30 cellular contexts compared by ENCODE assay signal in the genomic region with DNA sequence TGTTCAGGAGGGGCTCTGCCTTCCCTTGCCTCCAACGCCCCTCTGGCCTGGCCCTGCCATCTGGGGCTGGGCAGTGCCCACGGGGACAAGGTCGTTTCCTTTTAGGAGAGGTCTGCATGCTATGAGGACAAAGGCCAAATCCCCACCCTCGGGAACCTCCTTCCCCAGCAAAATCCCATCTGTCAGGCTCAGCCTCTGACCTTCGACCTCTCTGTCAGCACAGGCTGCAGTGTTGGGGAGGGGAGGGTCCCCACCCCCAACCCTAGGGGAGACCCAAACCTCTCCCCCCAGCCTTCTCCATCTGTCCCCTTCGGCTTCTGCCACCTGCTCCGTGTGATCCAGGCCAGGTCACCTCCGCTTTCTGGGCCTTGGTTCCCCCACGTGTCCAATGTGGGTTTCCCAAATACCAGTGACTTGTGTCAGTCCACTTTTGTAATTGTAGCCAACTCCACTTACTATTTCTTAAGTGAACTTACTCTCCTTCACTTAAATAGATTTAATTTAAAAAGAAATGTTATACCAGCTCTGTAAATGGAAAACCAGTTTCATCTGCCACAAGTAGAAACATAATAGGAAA. TPM values are rescaled to one million over a fixed set of nuclear protein-coding genes. Genes with fewer than 3 reads are reported as not detected.
DNase-seq lines count a peak whose midpoint lies in the region; ATAC-seq and TF ChIP-seq lines count a peak whose summit lies in the region.
"Had no signal": no experiment of that assay in that cellular context is flagged by ENCODE, and none has a peak within 500 bp of the region (broad histone marks: within the 10 kb centered on the region; RNA-seq: fewer than 3 reads in every experiment).

No MANE protein-coding gene starts in this region.

- H3K4me1 Mint-ChIP-seq in endothelial cell (ENCODE audit: unreplicated experiment), result peaks cover 6% of the 10 kb centered on the region
- H3K4me1 Mint-ChIP-seq: activated naive CD4-positive, alpha-beta T cell treated with anti-CD3 and anti-CD28 coated beads, Interleukin-2, amount 50 U/mL, for 24 hours; CD8-positive, alpha-beta memory T cell had no signal

- no peak overlapping the region for H3K23ac ChIP-seq in trophoblast cell (ENCODE audit: low read length)

- H3K36me3 Mint-ChIP-seq in endothelial cell (ENCODE audit: low read depth, unreplicated experiment), result no peaks in the 10 kb centered on the region
- H3K36me3 Mint-ChIP-seq: activated naive CD4-positive, alpha-beta T cell treated with anti-CD3 and anti-CD28 coated beads, Interleukin-2, amount 50 U/mL, for 24 hours; CD8-positive, alpha-beta memory T cell; naive B cell had no signal

- no peak overlapping the region for H3K4me2 ChIP-seq in trophoblast cell (ENCODE audit: low read length)
- H3K4me2 ChIP-seq: hepatocyte had no signal

- H3K4me3 ChIP-seq in trophoblast cell (ENCODE audit: low read depth, low read length) (peak overlapping the region; percentile 19), vagina (no peak overlapping the region), right cardiac atrium (ENCODE audit: low read length) (no peak overlapping the region)
- H3K4me3 ChIP-seq: esophagus squamous epithelium, hepatocyte, left lung, uterus had no signal

- no peaks in the 10 kb centered on the region for H3K36me3 ChIP-seq in trophoblast cell (ENCODE audit: control insufficient read depth in 1 of 2, insufficient read depth in 2 of 2, low read length in 2 of 2)
- no peaks in the 10 kb centered on the region for H3K36me3 ChIP-seq in vagina
- H3K36me3 ChIP-seq: esophagus squamous epithelium, left lung, uterus had no signal

- TF ChIP-seq CTCF in endothelial cell (IDR thresholded peaks at IDR 0.05; ENCODE audit: unreplicated experiment) (no peak), vagina (IDR thresholded peaks at IDR 0.05) (no peak)

- H4K8ac ChIP-seq in trophoblast cell (ENCODE audit: low read depth, low read length), result no peak overlapping the region

- H3K18ac ChIP-seq in trophoblast cell (ENCODE audit: low read length), result no peak overlapping the region

- no peak overlapping the region for H3K14ac ChIP-seq in trophoblast cell (ENCODE audit: low read length)

- H3K79me2 ChIP-seq in trophoblast cell (ENCODE audit: control insufficient read depth, insufficient read depth, low read length, poor library complexity), result no peaks in the 10 kb centered on the region
- H3K79me2 ChIP-seq: hepatocyte had no signal

- H2AFZ ChIP-seq in trophoblast cell (ENCODE audit: insufficient read depth, low read length, poor library complexity), result no peak overlapping the region
- H2AFZ ChIP-seq: hepatocyte had no signal

- H2AK5ac ChIP-seq in trophoblast cell (ENCODE audit: low read length), result no peak overlapping the region

- H2BK12ac ChIP-seq in trophoblast cell (ENCODE audit: low read length), result no peak overlapping the region

- intact Hi-C loops in vagina (cut with DNase I), result no loop called here
- intact Hi-C loops in right cardiac atrium (cut with DNase I), result no loop called here

- H3K4me3 Mint-ChIP-seq in endothelial cell (ENCODE audit: unreplicated experiment), result peak overlapping the region; percentile 12
- H3K4me3 Mint-ChIP-seq: activated naive CD4-positive, alpha-beta T cell treated with anti-CD3 and anti-CD28 coated beads, Interleukin-2, amount 50 U/mL, for 24 hours; activated T-helper 1 cell treated with anti-CD3 and anti-CD28 coated beads, Interleukin-12 subunit alpha, Interleukin-12 subunit beta, Interleukin-2, Interleukin-4 antibody, amounts not matched to agents 30 ng/mL and 10 ng/mL and 1 ng/mL, durations not matched to agents 14 hours and 24 hours and 36 hours; CD8-positive, alpha-beta memory T cell had no signal

- peaks cover 10% of the 10 kb centered on the region for H3K27me3 Mint-ChIP-seq in endothelial cell (ENCODE audit: unreplicated experiment)
- H3K27me3 Mint-ChIP-seq: activated naive CD4-positive, alpha-beta T cell treated with anti-CD3 and anti-CD28 coated beads, Interleukin-2, amount 50 U/mL, for 24 hours; CD8-positive, alpha-beta memory T cell had no signal

- no CpG with 5 or more reads among the region's 9 CpGs for WGBS in trophoblast cell (ENCODE audit: extremely low coverage, insufficient coverage, insufficient read length)
- 78% methylated on average over 9 of the region's 9 CpGs for WGBS in right cardiac atrium

- DNase-seq in activated effector memory CD4-positive, alpha-beta T cell treated with anti-CD3 and anti-CD28 coated beads, Interleukin-2, amount 50 U/mL, for 16 hours, result peak; percentile 36
- no peak for DNase-seq in activated effector memory CD4-positive, alpha-beta T cell treated with Interleukin-2 at 50 U/mL for 16 hours
- DNase-seq in endothelial cell (ENCODE audit: low spot score), result no peak
- DNase-seq in trophoblast cell, result peak in 1 of 2 donors; percentile 27
- DNase-seq in vagina (ENCODE audit: extremely low spot score in 2 of 2), result peak; percentile 62 to 72
- DNase-seq in right cardiac atrium, result no peak
- DNase-seq in NCI-H446 treated with DMSO at 0.1 percent for 48 hours (lab: John Stamatoyannopoulos, UW), result no peak
- DNase-seq: activated CD4-positive, alpha-beta T cell treated with anti-CD3 and anti-CD28 coated beads, Interleukin-2, amount 50 U/mL, for 4 hours; activated CD4-positive, CD25-positive, alpha-beta regulatory T cell; AML-193; anterior cingulate cortex; CD8-positive, alpha-beta memory T cell; esophagus squamous epithelium; foreskin melanocyte; left lung; mesendoderm; naive B cell; NCI-H1092 treated with DMSO at 0.1 percent for 48 hours; NCI-H187 treated with DMSO at 0.1 percent for 48 hours; retina; stimulated activated CD4-positive, alpha-beta T cell treated with anti-CD3 and anti-CD28 coated beads, Interleukin-2, amount 100 ng/mL, for 48 hours; SW 1271; T1000; uterus had no signal

- H3K27me3 ChIP-seq in trophoblast cell (ENCODE audit: insufficient read depth, low read length), result no peaks in the 10 kb centered on the region
- H3K27me3 ChIP-seq in vagina, result no peaks in the 10 kb centered on the region
- no peaks in the 10 kb centered on the region for H3K27me3 ChIP-seq in right cardiac atrium (ENCODE audit: control insufficient read depth, insufficient read depth)
- H3K27me3 ChIP-seq: esophagus squamous epithelium, hepatocyte, left lung, uterus had no signal

- H3K79me1 ChIP-seq in trophoblast cell (ENCODE audit: low read length), result no peaks in the 10 kb centered on the region

- no peak overlapping the region for H3K9ac ChIP-seq in trophoblast cell (ENCODE audit: low read length)

- ATAC-seq in right cardiac atrium (no peak), GM18498 (IDR thresholded peaks at IDR 0.05; ENCODE audit: unreplicated experiment) (no peak)
- ATAC-seq: left lung had no signal

- peaks cover 0 to 2% of the 10 kb centered on the region in 2 experiments for H3K4me1 ChIP-seq in trophoblast cell (ENCODE audit: control insufficient read depth in 1 of 2, insufficient read depth in 2 of 2, low read length in 2 of 2)
- H3K4me1 ChIP-seq in vagina, result no peaks in the 10 kb centered on the region
- no peaks in the 10 kb centered on the region for H3K4me1 ChIP-seq in right cardiac atrium (ENCODE audit: control insufficient read depth, insufficient read depth, low read length)
- H3K4me1 ChIP-seq: esophagus squamous epithelium, left lung, uterus had no signal

- no peak overlapping the region for H2BK5ac ChIP-seq in trophoblast cell (ENCODE audit: low read depth, low read length, poor library complexity)

- H3K27ac Mint-ChIP-seq in endothelial cell (ENCODE audit: unreplicated experiment), result no peak overlapping the region

- H3K9me3 ChIP-seq in trophoblast cell (ENCODE audit: insufficient read depth, low read depth, low read length), result no peaks in the 10 kb centered on the region
- H3K9me3 ChIP-seq in vagina, result no peaks in the 10 kb centered on the region
- H3K9me3 ChIP-seq in right cardiac atrium (ENCODE audit: control insufficient read depth, low read length), result no peaks in the 10 kb centered on the region
- H3K9me3 ChIP-seq: esophagus squamous epithelium, left lung, uterus had no signal

- H4K12ac ChIP-seq in trophoblast cell (ENCODE audit: low read depth, low read length), result no peak overlapping the region

- no peak for TF ChIP-seq POLR2A in vagina (IDR thresholded peaks at IDR 0.05)

- no peak overlapping the region for H3K4ac ChIP-seq in trophoblast cell (ENCODE audit: low read depth, low read length)

- no peak overlapping the region for H4K91ac ChIP-seq in trophoblast cell (ENCODE audit: low read depth, low read length)

- H2BK120ac ChIP-seq in trophoblast cell (ENCODE audit: insufficient read depth, low read length, poor library complexity), result no peak overlapping the region

- H3K9me3 Mint-ChIP-seq in endothelial cell (ENCODE audit: unreplicated experiment), result no peaks in the 10 kb centered on the region
- H3K9me3 Mint-ChIP-seq: activated naive CD4-positive, alpha-beta T cell treated with anti-CD3 and anti-CD28 coated beads, Interleukin-2, amount 50 U/mL, for 24 hours; activated T-helper 1 cell treated with anti-CD3 and anti-CD28 coated beads, Interleukin-12 subunit alpha, Interleukin-12 subunit beta, Interleukin-2, Interleukin-4 antibody, amounts not matched to agents 30 ng/mL and 10 ng/mL and 1 ng/mL, durations not matched to agents 14 hours and 24 hours and 36 hours; CD8-positive, alpha-beta memory T cell; naive B cell had no signal

- H3K27ac ChIP-seq in trophoblast cell (ENCODE audit: low read depth, low read length), result no peak overlapping the region
- H3K27ac ChIP-seq in vagina, result no peak overlapping the region
- no peak overlapping the region for H3K27ac ChIP-seq in right cardiac atrium (ENCODE audit: low read length)
- H3K27ac ChIP-seq: esophagus squamous epithelium, hepatocyte, left lung, uterus had no signal

RNA-seq across cellular contexts. Expression of a gene that starts 10.1 kb away (rescaled TPM):
- total RNA-seq in endothelial cell (ENCODE audit: unreplicated experiment) (7.2 TPM), vagina (11.8 TPM), right cardiac atrium (1 to 10 TPM; 2.6 to 4.3 (median 3.6) TPM)
- polyA plus RNA-seq in trophoblast cell (2013), result 55.7 and 66.2 TPM in 2 replicates
- 3.2 TPM for polyA plus RNA-seq in right cardiac atrium

RNA-seq across cellular contexts. Expression of a gene that starts 55.1 kb away (rescaled TPM):
- total RNA-seq in endothelial cell (ENCODE audit: unreplicated experiment), result 2.9 TPM
- 5.0 and 5.1 TPM in 2 replicates for polyA plus RNA-seq in trophoblast cell (2013)
- 1.7 TPM for total RNA-seq in vagina
- total RNA-seq in right cardiac atrium, result 1 to 10 TPM in 1 of 4 donors, under 1 TPM in 3; 0.48 to 1.4 (median 0.68) TPM
- polyA plus RNA-seq in right cardiac atrium, result 1.6 TPM
- total RNA-seq: activated T-helper 1 cell treated with anti-CD3 and anti-CD28 coated beads, Interleukin-12 subunit alpha, Interleukin-12 subunit beta, Interleukin-2, Interleukin-4 antibody, amounts not matched to agents 30 ng/mL and 10 ng/mL and 1 ng/mL, durations not matched to agents 14 hours and 24 hours and 36 hours; CD8-positive, alpha-beta memory T cell; G401; osteocyte had no signal
- polyA plus RNA-seq: CD8-positive, alpha-beta memory T cell had no signal

Comparison
In these comparisons a context has a peak if more than half of its experiments do, and no peak if none do; other contexts are left out.
1. DNase-seq: peak in activated effector memory CD4-positive, alpha-beta T cell treated with anti-CD3 and anti-CD28 coated beads, Interleukin-2, amount 50 U/mL, for 16 hours (single experiment) and vagina (2 of 2); none in activated effector memory CD4-positive, alpha-beta T cell treated with Interleukin-2 at 50 U/mL for 16 hours (single experiment), endothelial cell (single experiment), right cardiac atrium (0 of 3) and NCI-H446 treated with DMSO at 0.1 percent for 48 hours (single experiment).